18 cellular contexts compared by ENCODE assay signal in the genomic region with DNA sequence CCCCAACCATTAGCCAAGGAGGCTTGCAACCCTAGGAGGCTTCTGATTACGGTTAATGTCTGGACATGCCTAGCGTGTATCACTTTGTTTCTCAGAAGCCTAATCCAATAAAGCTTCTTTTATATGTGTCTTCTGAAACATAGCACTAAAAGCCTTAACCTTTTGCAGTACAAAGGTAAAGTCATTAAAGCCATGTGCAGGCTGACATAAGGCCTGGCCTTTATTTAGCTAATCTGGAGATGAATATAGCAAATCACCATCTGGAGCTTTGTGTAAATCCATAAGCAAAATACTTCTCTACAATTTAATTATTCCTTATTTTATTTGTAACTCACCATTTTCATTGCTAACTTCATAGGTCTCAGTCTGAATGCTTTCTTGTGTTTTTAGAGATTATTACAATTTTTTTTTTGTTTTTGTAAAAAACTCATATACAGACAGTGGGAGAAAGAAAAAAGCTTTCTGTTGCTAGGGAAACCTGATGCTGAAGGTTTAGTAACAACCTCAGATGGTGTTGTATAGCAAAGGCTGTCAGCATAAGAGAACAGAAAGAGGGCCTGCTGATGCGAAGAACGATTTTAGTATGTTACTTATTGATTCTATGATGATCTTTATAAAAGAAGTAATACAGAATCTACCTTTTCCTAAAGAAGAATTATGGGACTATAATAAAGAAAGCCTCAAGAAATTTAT. TPM values are rescaled to one million over a fixed set of nuclear protein-coding genes. Genes with fewer than 3 reads are reported as not detected.
DNase-seq lines count a peak whose midpoint lies in the region; ATAC-seq and TF ChIP-seq lines count a peak whose summit lies in the region.
"Had no signal": no experiment of that assay in that cellular context is flagged by ENCODE, and none has a peak within 500 bp of the region (broad histone marks: within the 10 kb centered on the region; RNA-seq: fewer than 3 reads in every experiment).

Gene EYS (minus strand): TSS at position 93 of the 693 bp plus-strand sequence. CDS start 211,816 bp downstream, outside the sequence.

- H3K36me3 Mint-ChIP-seq in glutamatergic neuron (ENCODE audit: unreplicated experiment), result no peaks in the 10 kb centered on the region
- H3K36me3 Mint-ChIP-seq: activated naive CD4-positive, alpha-beta T cell treated with anti-CD3 and anti-CD28 coated beads, Interleukin-2, amount 50 U/mL, for 72 hours; mesothelial cell of epicardium had no signal

- no peak for TF ChIP-seq CTCF in BE2C (IDR thresholded peaks at IDR 0.05; ENCODE audit: low read depth, low read length)
- no peak for TF ChIP-seq CTCF in glutamatergic neuron (IDR thresholded peaks at IDR 0.05; ENCODE audit: partially characterized antibody, unreplicated experiment)

- no peak within 1 kb of the TSS for H3K4me3 ChIP-seq in BE2C (ENCODE audit: low read depth, low read length)
- H3K4me3 ChIP-seq: Peyer's patch, transverse colon had no signal

- peaks cover 3% of the 10 kb centered on the region; the same call in 1 of the 2 replicates for H3K4me1 ChIP-seq in BE2C
- H3K4me1 ChIP-seq: Peyer's patch had no signal

- H3K9me3 Mint-ChIP-seq in glutamatergic neuron (ENCODE audit: unreplicated experiment), result peaks cover 4% of the 10 kb centered on the region

- peaks cover 2% of the 10 kb centered on the region for H3K27me3 Mint-ChIP-seq in glutamatergic neuron (ENCODE audit: unreplicated experiment)

- DNase-seq in BE2C (peak; percentile 26), NCI-H1436 (lab: John Stamatoyannopoulos, UW) (peak; percentile 70), NCI-H446 treated with DMSO at 0.1 percent for 48 hours (lab: John Stamatoyannopoulos, UW) (peak; percentile 84), glutamatergic neuron (no peak), midbrain (lab: John Stamatoyannopoulos, UW) (no peak)
- no peak for DNase-seq in stimulated activated CD4-positive, alpha-beta T cell treated with anti-CD3 and anti-CD28 coated beads, Interleukin-4, amount 100 ng/mL, for 1 hour
- DNase-seq: activated CD4-positive, alpha-beta T cell treated with anti-CD3 and anti-CD28 coated beads, Interleukin-2, amount 50 U/mL, for 4 hours; activated T-cell treated with anti-CD3 and anti-CD28 coated beads, Interleukin-2, amount 50 U/mL, for 4 hours; effector CD4-positive, alpha-beta T cell; kidney glomerular epithelial cell; NCI-H510A; occipital lobe; Peyer's patch; transverse colon had no signal

- peak within 1 kb of the TSS; percentile 98 for H3K27ac Mint-ChIP-seq in glutamatergic neuron (ENCODE audit: unreplicated experiment)
- H3K27ac Mint-ChIP-seq: activated naive CD4-positive, alpha-beta T cell treated with anti-CD3 and anti-CD28 coated beads, Interleukin-2, amount 50 U/mL, for 72 hours; mesothelial cell of epicardium had no signal

- H3K4me1 Mint-ChIP-seq in glutamatergic neuron (ENCODE audit: low read depth, unreplicated experiment), result peaks cover 14% of the 10 kb centered on the region

- peak within 1 kb of the TSS; percentile 64 for H3K4me3 Mint-ChIP-seq in glutamatergic neuron (ENCODE audit: unreplicated experiment)
- H3K4me3 Mint-ChIP-seq: activated T-cell treated with anti-CD3 and anti-CD28 coated beads, Interleukin-2, amount 50 U/mL, for 4 hours; mesothelial cell of epicardium had no signal

- H3K27me3 ChIP-seq in BE2C, result no peaks in the 10 kb centered on the region
- H3K27me3 ChIP-seq: Peyer's patch, transverse colon had no signal

- ATAC-seq in HG03097 (IDR thresholded peaks at IDR 0.05; ENCODE audit: low FRiP score, unreplicated experiment) (no peak), GM18873 (IDR thresholded peaks at IDR 0.05; ENCODE audit: low FRiP score, unreplicated experiment) (no peak)
- ATAC-seq: activated naive CD4-positive, alpha-beta T cell treated with anti-CD3 and anti-CD28 coated beads, Interleukin-2, amount 50 U/mL, for 72 hours; activated T-cell treated with anti-CD3 and anti-CD28 coated beads, Interleukin-2, amount 50 U/mL, for 4 hours had no signal

- no peaks in the 10 kb centered on the region for H3K36me3 ChIP-seq in BE2C
- H3K36me3 ChIP-seq: Peyer's patch, transverse colon had no signal

- no peaks in the 10 kb centered on the region for H3K9me3 ChIP-seq in BE2C
- H3K9me3 ChIP-seq: Peyer's patch, transverse colon had no signal

RNA-seq across cellular contexts. Expression of gene EYS, which starts in this region (rescaled TPM):
- 0.66 TPM for polyA plus RNA-seq in BE2C (2012; ENCODE audit: insufficient read depth, insufficient read length, low read depth)
- total RNA-seq in glutamatergic neuron (ENCODE audit: unreplicated experiment), result 13.2 TPM
- total RNA-seq: activated naive CD4-positive, alpha-beta T cell treated with anti-CD3 and anti-CD28 coated beads, Interleukin-2, amount 50 U/mL, for 72 hours; activated T-cell treated with anti-CD3 and anti-CD28 coated beads, Interleukin-2, amount 50 U/mL, for 4 hours had no signal

Comparison
In these comparisons a context has a peak if more than half of its experiments do, and no peak if none do; other contexts are left out.
1. DNase-seq: peak in BE2C (single experiment), NCI-H1436 (single experiment) and NCI-H446 treated with DMSO at 0.1 percent for 48 hours (single experiment); none in glutamatergic neuron (single experiment), midbrain (single experiment) and stimulated activated CD4-positive, alpha-beta T cell treated with anti-CD3 and anti-CD28 coated beads, Interleukin-4, amount 100 ng/mL, for 1 hour (single experiment).